ENCODE assay signal across 23 cellular contexts in genomic region chr2:150702791-150703190, GRCh38.
"Had no signal": no experiment of that assay in that cellular context is flagged by ENCODE, and none has a peak within 500 bp of the region (broad histone marks: within the 10 kb centered on the region; RNA-seq: fewer than 3 reads in every experiment).

No MANE protein-coding gene starts in this region.

- H3K4me1 ChIP-seq: parathyroid adenoma, psoas muscle, right lobe of liver, sigmoid colon, stomach, thyroid gland, upper lobe of left lung, vagina had no signal

- H3K4me3 ChIP-seq: neural progenitor cell, ovary, psoas muscle, right lobe of liver, sigmoid colon, stomach, thoracic aorta, thyroid gland, tibial nerve, upper lobe of left lung, vagina had no signal

- DNase-seq: occipital lobe; ovary; posterior cingulate gyrus; psoas muscle; right cardiac atrium; right lobe of liver; sigmoid colon; small intestine; stimulated activated CD4-positive, alpha-beta T cell treated with anti-CD3 and anti-CD28 coated beads, Interleukin-15, amount 100 ng/mL, for 24 hours; stimulated activated CD4-positive, alpha-beta T cell treated with anti-CD3 and anti-CD28 coated beads, Interleukin-2, amount 100 ng/mL, for 24 hours; stimulated activated CD4-positive, alpha-beta T cell treated with anti-CD3 and anti-CD28 coated beads, Interleukin-2, amount 100 ng/mL, for 48 hours; stimulated activated CD4-positive, alpha-beta T cell treated with anti-CD3 and anti-CD28 coated beads, Interleukin-4, amount 100 ng/mL, for 24 hours; stimulated activated naive B cell treated with anti-CD40 and anti-IgM and Interleukin-4, amounts not matched to agents 10 μg/mL and 1 μg/mL and 100 μg/mL, for 72 hours; stimulated activated naive CD4-positive, alpha-beta T cell treated with Interleukin-2 at 50 U/mL for 16 hours; stomach; thyroid gland; upper lobe of left lung had no signal

- FAIRE-seq: small intestine, urothelium cell line had no signal

- H3K27me3 ChIP-seq: neural progenitor cell, ovary, right lobe of liver, sigmoid colon, stomach, thyroid gland, tibial nerve, upper lobe of left lung, vagina had no signal

- H3K9me3 ChIP-seq: ovary, psoas muscle, right lobe of liver, sigmoid colon, stomach, thoracic aorta, thyroid gland, tibial nerve, upper lobe of left lung, vagina had no signal

- H3K4me2 ChIP-seq: neural progenitor cell had no signal

- H2AFZ ChIP-seq: neural progenitor cell, parathyroid adenoma had no signal

- H3K79me2 ChIP-seq: parathyroid adenoma had no signal

- H3K27ac ChIP-seq: neural progenitor cell, ovary, parathyroid adenoma, psoas muscle, right lobe of liver, sigmoid colon, stomach, thoracic aorta, thyroid gland, tibial nerve, upper lobe of left lung, vagina had no signal

- H3K9ac ChIP-seq: neural progenitor cell, parathyroid adenoma had no signal

- H3K36me3 ChIP-seq: neural progenitor cell, ovary, right lobe of liver, sigmoid colon, stomach, thoracic aorta, thyroid gland, tibial nerve, upper lobe of left lung, vagina had no signal
